Comparison of ENCODE assay signal across 8 cellular contexts in genomic region chr12:100128509-100128908, GRCh38. TPM values are rescaled to one million over a fixed set of nuclear protein-coding genes. Genes with fewer than 3 reads are reported as not detected.
DNase-seq lines count a peak whose midpoint lies in the region; ATAC-seq and TF ChIP-seq lines count a peak whose summit lies in the region.

No MANE protein-coding gene starts in this region.

- DNase-seq in D341Med (ENCODE audit: low spot score) (peak; percentile 50), astrocyte of the cerebellum (ENCODE audit: low read depth) (no peak), kidney epithelial cell (ENCODE audit: low read depth) (no peak), NCI-H526 treated with DMSO at 0.1 percent for 48 hours (lab: John Stamatoyannopoulos, UW) (no peak)
- DNase-seq in stimulated activated naive CD8-positive, alpha-beta T cell treated with anti-CD3 and anti-CD28 coated beads, Interleukin-15, Interleukin-2, amounts not matched to agents 100 U/mL and 50 U/mL, for 24 hours, result no peak

- TF ChIP-seq CTCF in LNCAP (IDR thresholded peaks at IDR 0.05) (peak; percentile 11; the same call in 1 of the 2 replicates), astrocyte of the cerebellum (IDR thresholded peaks at IDR 0.05; ENCODE audit: low read depth, low read length, missing control alignments) (peak; percentile 42), kidney epithelial cell (IDR thresholded peaks at IDR 0.05; ENCODE audit: insufficient read depth, low read length, poor library complexity, severe bottlenecking) (peak; percentile 45)

- H3K27me3 ChIP-seq in kidney epithelial cell (ENCODE audit: control insufficient read depth, insufficient read depth, low read length), result no peaks in the 10 kb centered on the region

- in situ Hi-C loops in astrocyte of the cerebellum (cut with HindIII; ENCODE audit: low sequenced_read_pairs), result loop anchor here (5.0 kb wide), 1 partner anchor 66 kb away; no protein-coding TSS in a partner anchor

- H3K4me3 ChIP-seq in astrocyte of the cerebellum (ENCODE audit: low read depth, low read length), result no peak overlapping the region
- H3K4me3 ChIP-seq in kidney epithelial cell (ENCODE audit: low read depth, low read length), result no peak overlapping the region

- H3K36me3 ChIP-seq in kidney epithelial cell (ENCODE audit: control insufficient read depth, insufficient read depth, low read length), result no peaks in the 10 kb centered on the region

- ATAC-seq in stimulated activated naive CD8-positive, alpha-beta T cell treated with anti-CD3 and anti-CD28 coated beads, Interleukin-15, Interleukin-2, amounts not matched to agents 100 U/mL and 50 U/mL, for 24 hours, result no peak
- no peak for ATAC-seq in HG03442 (IDR thresholded peaks at IDR 0.05; ENCODE audit: unreplicated experiment)
- ATAC-seq in GM18861 (IDR thresholded peaks at IDR 0.05; ENCODE audit: unreplicated experiment), result no peak

RNA-seq across cellular contexts. Expression of gene BLTP3B, which starts 14.2 kb away (rescaled TPM):
- total RNA-seq in kidney epithelial cell, result 11.0 and 11.6 TPM in 2 replicates
